ENCODE assay signal across 15 cellular contexts in the genomic region with DNA sequence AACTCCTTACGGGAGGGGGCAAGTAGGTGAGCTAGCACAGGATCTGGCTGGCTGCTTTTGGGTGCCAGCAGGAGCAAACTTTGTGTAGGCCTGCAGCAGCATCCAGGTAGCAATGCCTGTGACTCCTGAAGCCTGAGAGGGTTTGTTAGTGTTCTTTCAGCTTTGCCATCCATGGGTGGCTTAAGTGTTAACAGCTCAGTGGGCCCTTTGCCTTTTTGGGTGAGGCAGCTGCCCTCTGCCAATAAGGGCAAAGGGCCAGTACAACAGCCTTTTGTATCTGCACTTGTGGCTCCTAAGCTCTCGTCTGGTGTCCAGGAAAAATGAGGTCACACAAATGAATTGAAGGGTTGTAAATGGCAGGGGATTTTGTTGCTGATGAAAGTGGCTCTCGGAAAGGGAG.
DNase-seq lines count a peak whose midpoint lies in the region; ATAC-seq, FAIRE-seq and TF ChIP-seq lines count a peak whose summit lies in the region.
"Had no signal": no experiment of that assay in that cellular context is flagged by ENCODE, and none has a peak within 500 bp of the region (broad histone marks: within the 10 kb centered on the region; RNA-seq: fewer than 3 reads in every experiment).

No MANE protein-coding gene starts in this region.

- no peak for TF ChIP-seq RAD21 in HepG2 (CRISPR knock-in tag; IDR thresholded peaks at IDR 0.05)

- H2BK12ac ChIP-seq in mesenchymal stem cell (ENCODE audit: low read length in 2 of 2), result no peak overlapping the region

- ATAC-seq in Right ventricle myocardium inferior, result peak; percentile 85
- no peak for ATAC-seq in right cardiac atrium
- no peak for ATAC-seq in HepG2

- POLR2A ChIA-PET in HepG2 (lab: Yijun Ruan, JAX), result no interaction called here

- H4K8ac ChIP-seq in mesenchymal stem cell (ENCODE audit: low read length), result peak overlapping the region; percentile 37

- in situ Hi-C loops in HepG2 (cut with HindIII; ENCODE audit: extremely low pct_ligation_motif_present, low pct_unique_long_range_greater_than_20kb), result no loop called here

- CTCF ChIA-PET in HepG2 (lab: Yijun Ruan, JAX; ENCODE audit: low intra/inter-chr PET ratio, low total read pairs), result no interaction called here

- TF ChIP-seq EP300 in HepG2 (IDR thresholded peaks at IDR 0.05; ENCODE audit: low read depth in 2 of 2, low read length in 2 of 2) (no peak), HepG2 (CRISPR knock-in tag; IDR thresholded peaks at IDR 0.05; ENCODE audit: borderline replicate concordance) (no peak)

- H4K91ac ChIP-seq in mesenchymal stem cell (ENCODE audit: low read length), result no peak overlapping the region

- H3K27ac ChIP-seq in right cardiac atrium (ENCODE audit: low read length) (no peak overlapping the region), mesenchymal stem cell (ENCODE audit: low read length, poor library complexity, severe bottlenecking) (no peak overlapping the region), neural progenitor cell (peak overlapping the region; percentile 48), HepG2 (ENCODE audit: extremely low read length, insufficient read depth, low read length) (no peak overlapping the region)
- H3K27ac ChIP-seq: 22Rv1, BLaER1, GM23248 had no signal

- intact Hi-C loops in Right ventricle myocardium inferior (cut with DNase I), result no loop called here
- intact Hi-C loops in right cardiac atrium (cut with DNase I), result no loop called here
- intact Hi-C loops in HepG2 (cut with micrococcal nuclease; ENCODE audit: unreplicated experiment), result no loop called here

- TF ChIP-seq POLR2A in HepG2 (IDR thresholded peaks at IDR 0.05; ENCODE audit: insufficient read depth in 1 of 2, low read depth in 2 of 2, low read length in 2 of 2), result no peak
- no peak for TF ChIP-seq POLR2A in GM12891 (IDR thresholded peaks at IDR 0.05; ENCODE audit: low read depth, low read length)

- H3K27me3 Mint-ChIP-seq in neural progenitor cell (ENCODE audit: insufficient read depth, low read depth), result no peaks in the 10 kb centered on the region
- H3K27me3 Mint-ChIP-seq: CD8-positive, alpha-beta memory T cell had no signal

- H2BK15ac ChIP-seq in mesenchymal stem cell (ENCODE audit: low read depth, poor library complexity, severe bottlenecking), result no peak overlapping the region

- no peak overlapping the region for H2AFZ ChIP-seq in mesenchymal stem cell (ENCODE audit: low read depth, low read length)
- peak overlapping the region; percentile 37 for H2AFZ ChIP-seq in neural progenitor cell (replicated peaks)
- no peak overlapping the region for H2AFZ ChIP-seq in HepG2 (ENCODE audit: low read length)
- H2AFZ ChIP-seq: GM23248 had no signal

- H2BK120ac ChIP-seq in mesenchymal stem cell (ENCODE audit: low read depth, low read length), result no peak overlapping the region

- no peaks in the 10 kb centered on the region for H3K36me3 Mint-ChIP-seq in neural progenitor cell
- H3K36me3 Mint-ChIP-seq: CD8-positive, alpha-beta memory T cell had no signal

- WGBS in right cardiac atrium, result 51% methylated on average over 3 of the region's 3 CpGs
- WGBS in mesenchymal stem cell, result 93% methylated on average over 3 of the region's 3 CpGs
- WGBS in HepG2 (ENCODE audit: low lambda C conversion rate), result 6% methylated on average over 3 of the region's 3 CpGs

- no peaks in the 10 kb centered on the region for H3K9me3 ChIP-seq in right cardiac atrium (ENCODE audit: control insufficient read depth, low read length)
- peaks cover 7% of the 10 kb centered on the region for H3K9me3 ChIP-seq in mesenchymal stem cell (ENCODE audit: control insufficient read depth, low read length)
- no peaks in the 10 kb centered on the region for H3K9me3 ChIP-seq in neural progenitor cell (ENCODE audit: low read depth)
- H3K9me3 ChIP-seq in HepG2 (ENCODE audit: low read length), result peaks cover 4% of the 10 kb centered on the region; the same call in 1 of the 2 replicates
- H3K9me3 ChIP-seq: Caco-2 had no signal

- peak overlapping the region in 1 of 2 experiments; percentile 51 for H3K4ac ChIP-seq in mesenchymal stem cell (ENCODE audit: low read depth in 1 of 2, low read length in 2 of 2)

- H3K27me3 ChIP-seq in right cardiac atrium (ENCODE audit: control insufficient read depth, insufficient read depth), result no peaks in the 10 kb centered on the region
- no peaks in the 10 kb centered on the region for H3K27me3 ChIP-seq in bronchial epithelial cell (ENCODE audit: control insufficient read depth, insufficient read depth, low read length)
- H3K27me3 ChIP-seq in mesenchymal stem cell (ENCODE audit: control insufficient read depth in 1 of 2, insufficient read depth in 1 of 2, low read length in 2 of 2), result no peaks in the 10 kb centered on the region
- H3K27me3 ChIP-seq in neural progenitor cell, result no peaks in the 10 kb centered on the region
- no peaks in the 10 kb centered on the region for H3K27me3 ChIP-seq in HepG2 (ENCODE audit: control insufficient read depth in 1 of 2, insufficient read depth in 2 of 2, low read length in 2 of 2)
- H3K27me3 ChIP-seq: BLaER1 had no signal

- H3K4me1 Mint-ChIP-seq in neural progenitor cell, result peaks cover 13% of the 10 kb centered on the region
- H3K4me1 Mint-ChIP-seq: CD8-positive, alpha-beta memory T cell had no signal

- H3K9me3 Mint-ChIP-seq in neural progenitor cell, result no peaks in the 10 kb centered on the region

- TF ChIP-seq CTCF in bronchial epithelial cell (IDR thresholded peaks at IDR 0.05; ENCODE audit: insufficient read depth, low read length, severe bottlenecking), result no peak
- TF ChIP-seq CTCF in neural progenitor cell (IDR thresholded peaks at IDR 0.05), result no peak
- TF ChIP-seq CTCF in HepG2 (CRISPR knock-in tag; IDR thresholded peaks at IDR 0.05), result no peak

- peak overlapping the region in 1 of 2 experiments; percentile 11 for H3K18ac ChIP-seq in mesenchymal stem cell (ENCODE audit: low read depth in 1 of 2, low read length in 2 of 2)

- no TSS peak for BruUV-seq in HepG2 (replicated peaks; lab: Mats Ljungman, UMichigan)

- H3K4me3 ChIP-seq in right cardiac atrium (ENCODE audit: low read length) (no peak overlapping the region), bronchial epithelial cell (ENCODE audit: low read depth, low read length) (no peak overlapping the region), mesenchymal stem cell (ENCODE audit: insufficient read depth in 1 of 2, low read depth in 1 of 2, low read length in 2 of 2) (no peak overlapping the region), neural progenitor cell (no peak overlapping the region), HepG2 (replicated peaks in 1 of 3; ENCODE audit: insufficient read depth in 1 of 3, low read depth in 2 of 3, low read length in 3 of 3) (no peak overlapping the region)
- H3K4me3 ChIP-seq: BLaER1, GM23248 had no signal

- H3K4me1 ChIP-seq in right cardiac atrium (ENCODE audit: control insufficient read depth, insufficient read depth, low read length) (peaks cover 3% of the 10 kb centered on the region), mesenchymal stem cell (ENCODE audit: control insufficient read depth, insufficient read depth, low read depth, low read length) (no peaks in the 10 kb centered on the region), neural progenitor cell (peaks cover 12% of the 10 kb centered on the region), HepG2 (ENCODE audit: insufficient read depth, low read length) (no peaks in the 10 kb centered on the region)
- H3K4me1 ChIP-seq: BLaER1, Caco-2 had no signal

- H3K14ac ChIP-seq in mesenchymal stem cell (ENCODE audit: low read length in 2 of 2), result no peak overlapping the region

- no peak overlapping the region for H3K23ac ChIP-seq in mesenchymal stem cell (ENCODE audit: low read length in 2 of 2)

- DNase-seq in Right ventricle myocardium inferior (ENCODE audit: missing footprints), result no peak
- DNase-seq in right cardiac atrium, result no peak
- DNase-seq in bronchial epithelial cell (ENCODE audit: low read depth), result no peak
- DNase-seq in mesenchymal stem cell, result no peak
- DNase-seq in neural progenitor cell (ENCODE audit: low spot score), result peak; percentile 57
- no peak for DNase-seq in HepG2 (ENCODE audit: low spot score)
- DNase-seq in activated CD4-positive, alpha-beta T cell treated with anti-CD3 and anti-CD28 coated beads for 4 hours, result no peak
- no peak for DNase-seq in GM12891 (ENCODE audit: insufficient read length, low spot score)
- DNase-seq: Caco-2; CD8-positive, alpha-beta memory T cell; GM23248; H7 had no signal

- no peak overlapping the region for H3K4me3 Mint-ChIP-seq in neural progenitor cell
- H3K4me3 Mint-ChIP-seq: CD8-positive, alpha-beta memory T cell had no signal

- H2AK5ac ChIP-seq in mesenchymal stem cell (ENCODE audit: low read length, severe bottlenecking), result no peak overlapping the region

- no peak overlapping the region for H2BK5ac ChIP-seq in mesenchymal stem cell (ENCODE audit: low read depth, low read length, poor library complexity, severe bottlenecking)

- H3K79me1 ChIP-seq in mesenchymal stem cell (replicated peaks; ENCODE audit: low read length, poor library complexity, severe bottlenecking), result no peaks in the 10 kb centered on the region

- H3K79me2 ChIP-seq in neural progenitor cell (ENCODE audit: low read depth) (no peaks in the 10 kb centered on the region), HepG2 (ENCODE audit: insufficient read depth, low read length) (no peaks in the 10 kb centered on the region)

- H3F3A ChIP-seq in neural progenitor cell (ENCODE audit: low read depth), result peaks cover 7% of the 10 kb centered on the region

- peak overlapping the region; percentile 35 for H3K27ac Mint-ChIP-seq in neural progenitor cell
- H3K27ac Mint-ChIP-seq: CD8-positive, alpha-beta memory T cell had no signal

- H3K4me2 ChIP-seq in mesenchymal stem cell (ENCODE audit: low read length, poor library complexity, severe bottlenecking) (no peak overlapping the region), neural progenitor cell (peak overlapping the region; percentile 19), HepG2 (ENCODE audit: low read depth, low read length) (no peak overlapping the region)
- H3K4me2 ChIP-seq: BLaER1 had no signal

- H3K36me3 ChIP-seq in bronchial epithelial cell (ENCODE audit: control insufficient read depth, insufficient read depth, low read length) (no peaks in the 10 kb centered on the region), mesenchymal stem cell (ENCODE audit: control insufficient read depth in 1 of 2, insufficient read depth in 2 of 2, low read depth in 1 of 2, low read length in 2 of 2) (no peaks in the 10 kb centered on the region), neural progenitor cell (no peaks in the 10 kb centered on the region), HepG2 (replicated peaks in 1 of 2; ENCODE audit: control insufficient read depth in 1 of 2, insufficient read depth in 2 of 2, low read length in 2 of 2) (no peaks in the 10 kb centered on the region)
- H3K36me3 ChIP-seq: BLaER1 had no signal

- peak; percentile 23 for FAIRE-seq in bronchial epithelial cell (lab: Jason Lieb, UNC)
- FAIRE-seq in HepG2 (lab: Jason Lieb, UNC), result no peak
- no peak for FAIRE-seq in GM12891 (lab: Jason Lieb, UNC)
- FAIRE-seq: GM18507 had no signal

- H4K20me1 ChIP-seq in neural progenitor cell (ENCODE audit: low read depth) (no peaks in the 10 kb centered on the region), HepG2 (ENCODE audit: insufficient read depth, low read length) (no peaks in the 10 kb centered on the region)
- H4K20me1 ChIP-seq: BLaER1 had no signal

- H3K9ac ChIP-seq in mesenchymal stem cell (ENCODE audit: low read length) (no peak overlapping the region), neural progenitor cell (no peak overlapping the region), HepG2 (ENCODE audit: insufficient read depth, low read depth, low read length) (no peak overlapping the region)
- H3K9ac ChIP-seq: BLaER1, GM23248 had no signal
